ENCODE assay signal across 11 cellular contexts in the genomic region with DNA sequence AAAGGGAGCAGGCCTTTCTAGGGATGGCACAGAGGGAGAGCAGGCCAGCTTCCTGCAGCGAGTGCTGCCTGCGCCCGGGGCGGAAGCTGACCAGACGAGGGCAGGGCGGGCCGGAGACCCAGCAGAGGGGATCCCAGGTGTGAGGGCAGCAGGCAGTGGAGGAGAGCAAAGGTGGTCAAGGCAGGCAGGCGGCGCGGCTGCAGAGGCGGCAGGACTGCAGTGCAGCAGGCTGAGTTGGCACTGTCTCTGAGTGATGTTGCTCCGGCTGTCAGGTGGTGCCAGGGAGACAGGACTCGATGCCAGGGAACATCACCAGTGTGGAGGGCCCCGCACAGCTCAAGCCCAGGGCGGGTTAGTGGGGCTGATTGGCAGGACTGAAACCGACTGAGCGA. TPM values are rescaled to one million over a fixed set of nuclear protein-coding genes. Genes with fewer than 3 reads are reported as not detected.
DNase-seq lines count a peak whose midpoint lies in the region; ATAC-seq, FAIRE-seq and TF ChIP-seq lines count a peak whose summit lies in the region.
"Had no signal": no experiment of that assay in that cellular context is flagged by ENCODE, and none has a peak within 500 bp of the region (broad histone marks: within the 10 kb centered on the region; RNA-seq: fewer than 3 reads in every experiment).

No MANE protein-coding gene starts in this region.

- DNase-seq in right lobe of liver (peak in 2 of 3 donors; percentile 17 to 35), HepG2 (ENCODE audit: low spot score) (no peak), cerebellar cortex (ENCODE audit: low spot score) (peak; percentile 41), nephron progenitor cell (no peak), aorta (peak; percentile 52 to 73), NK-92 (lab: John Stamatoyannopoulos, UW; ENCODE audit: unreplicated experiment) (no peak), COLO829 (ENCODE audit: low spot score) (no peak)
- DNase-seq: activated T-cell treated with anti-CD3 and anti-CD28 coated beads for 4 hours, T-helper 9 cell had no signal

- no peak for TF ChIP-seq POLR2A in right lobe of liver (IDR thresholded peaks at IDR 0.05)
- TF ChIP-seq POLR2A in HepG2 (IDR thresholded peaks at IDR 0.05; ENCODE audit: insufficient read depth in 1 of 2, low read depth in 2 of 2, low read length in 2 of 2): no peak

- in situ Hi-C loops in HepG2 (cut with HindIII; ENCODE audit: extremely low pct_ligation_motif_present, low pct_unique_long_range_greater_than_20kb): loop anchor here (5.0 kb wide), 1 partner anchor 208 kb away; no protein-coding TSS in a partner anchor

- no peak overlapping the region for H3K4me2 ChIP-seq in HepG2 (ENCODE audit: low read depth, low read length)

- ATAC-seq in right lobe of liver (no peak), HepG2 (no peak), aorta (ENCODE audit: low FRiP score) (peak; percentile 16), HG03565 (IDR thresholded peaks at IDR 0.05; ENCODE audit: unreplicated experiment) (no peak)

- POLR2A ChIA-PET in HepG2 (lab: Yijun Ruan, JAX): no interaction called here

- H3K27ac Mint-ChIP-seq in nephron progenitor cell: peak overlapping the region; percentile 77

- no peak for TF ChIP-seq RAD21 in HepG2 (CRISPR knock-in tag; IDR thresholded peaks at IDR 0.05)

- no peaks in the 10 kb centered on the region for H3K36me3 Mint-ChIP-seq in nephron progenitor cell (ENCODE audit: low read depth)

- no peak overlapping the region for H3K4me3 Mint-ChIP-seq in nephron progenitor cell

- H3K27me3 Mint-ChIP-seq in nephron progenitor cell (ENCODE audit: low read depth, poor library complexity): peaks cover 3% of the 10 kb centered on the region

- H3K9me3 Mint-ChIP-seq in nephron progenitor cell: no peaks in the 10 kb centered on the region

- H3K4me3 ChIP-seq in right lobe of liver (no peak overlapping the region), HepG2 (replicated peaks in 1 of 3; ENCODE audit: insufficient read depth in 1 of 3, low read depth in 2 of 3, low read length in 3 of 3) (no peak overlapping the region), aorta (ENCODE audit: low read length in 2 of 2) (no peak overlapping the region)

- H3K9me3 ChIP-seq in right lobe of liver (no peaks in the 10 kb centered on the region), HepG2 (ENCODE audit: low read length) (no peaks in the 10 kb centered on the region), aorta (ENCODE audit: control insufficient read depth, low read length) (no peaks in the 10 kb centered on the region)
- H3K9me3 ChIP-seq: neutrophil had no signal

- H3K4me1 ChIP-seq in right lobe of liver (no peaks in the 10 kb centered on the region), HepG2 (ENCODE audit: insufficient read depth, low read length) (peaks cover 30% of the 10 kb centered on the region), aorta (ENCODE audit: control insufficient read depth in 1 of 2, insufficient read depth in 2 of 2, low read length in 2 of 2) (peaks cover 0 to 2% of the 10 kb centered on the region in 2 donors)

- TF ChIP-seq CTCF in right lobe of liver (IDR thresholded peaks at IDR 0.05): no peak
- no peak for TF ChIP-seq CTCF in HepG2 (CRISPR knock-in tag; IDR thresholded peaks at IDR 0.05)
- no peak for TF ChIP-seq CTCF in nephron progenitor cell (IDR thresholded peaks at IDR 0.05)

- H2AFZ ChIP-seq in HepG2 (ENCODE audit: low read length): no peak overlapping the region

- H3K27me3 ChIP-seq in right lobe of liver (no peaks in the 10 kb centered on the region), HepG2 (ENCODE audit: control insufficient read depth in 1 of 2, insufficient read depth in 2 of 2, low read length in 2 of 2) (no peaks in the 10 kb centered on the region), aorta (ENCODE audit: control insufficient read depth in 1 of 2, insufficient read depth in 2 of 2, low read length in 1 of 2) (no peaks in the 10 kb centered on the region)
- H3K27me3 ChIP-seq: neutrophil had no signal

- BruUV-seq in HepG2 (replicated peaks; lab: Mats Ljungman, UMichigan): no TSS peak

- H3K9ac ChIP-seq in HepG2 (ENCODE audit: insufficient read depth, low read depth, low read length): no peak overlapping the region

- WGBS in right lobe of liver (ENCODE audit: insufficient coverage, low coverage, low lambda C conversion rate, missing lambda C conversion rate): 80% methylated on average over 9 of the region's 17 CpGs
- WGBS in HepG2 (ENCODE audit: low lambda C conversion rate): 99% methylated on average over 13 of the region's 17 CpGs
- 74 to 84% methylated on average over 17 of the region's 17 CpGs for WGBS in aorta, 2 donors

- TF ChIP-seq EP300 in HepG2 (IDR thresholded peaks at IDR 0.05; ENCODE audit: low read depth in 2 of 2, low read length in 2 of 2): no peak
- no peak for TF ChIP-seq EP300 in HepG2 (CRISPR knock-in tag; IDR thresholded peaks at IDR 0.05; ENCODE audit: borderline replicate concordance)

- no peaks in the 10 kb centered on the region for H4K20me1 ChIP-seq in HepG2 (ENCODE audit: insufficient read depth, low read length)

- intact Hi-C loops in right lobe of liver (cut with DNase I) (loop anchor here in 1 of 2 donors (10.0 kb wide), 1 partner anchor 206 kb away; no protein-coding TSS in a partner anchor), HepG2 (cut with micrococcal nuclease; ENCODE audit: unreplicated experiment) (loop anchor here (1.0 kb wide), 1 partner anchor 208 kb away; no protein-coding TSS in a partner anchor), aorta (cut with DNase I) (loop anchor here in 1 of 2 donors (10.0 kb wide), 1 partner anchor 504 kb away; no protein-coding TSS in a partner anchor)

- H3K27ac ChIP-seq in right lobe of liver: no peak overlapping the region
- H3K27ac ChIP-seq in HepG2 (ENCODE audit: extremely low read length, insufficient read depth, low read length): no peak overlapping the region
- no peak overlapping the region for H3K27ac ChIP-seq in aorta (ENCODE audit: low read depth in 1 of 2, low read length in 2 of 2)
- H3K27ac ChIP-seq: neutrophil had no signal

- no peaks in the 10 kb centered on the region for H3K79me2 ChIP-seq in HepG2 (ENCODE audit: insufficient read depth, low read length)

- peaks cover 45% of the 10 kb centered on the region for H3K4me1 Mint-ChIP-seq in nephron progenitor cell

- no peaks in the 10 kb centered on the region for H3K36me3 ChIP-seq in right lobe of liver
- 0 out of 5 replicates have a peak, but pooled peaks cover 0 to 2% of the 10 kb centered on the region in 2 experiments for H3K36me3 ChIP-seq in HepG2 (replicated peaks in 1 of 2; ENCODE audit: control insufficient read depth in 1 of 2, insufficient read depth in 2 of 2, low read length in 2 of 2)
- H3K36me3 ChIP-seq in aorta (ENCODE audit: control insufficient read depth in 1 of 2, insufficient read depth in 2 of 2, low read length in 1 of 2): no peaks in the 10 kb centered on the region
- H3K36me3 ChIP-seq: neutrophil had no signal

- no peak for FAIRE-seq in HepG2 (lab: Jason Lieb, UNC)

- CTCF ChIA-PET in HepG2 (lab: Yijun Ruan, JAX; ENCODE audit: low intra/inter-chr PET ratio, low total read pairs): interaction anchor here (0.7 kb wide), 1 partner anchor 208 kb away, joined by 3 read pairs; no protein-coding TSS in a partner anchor

TF ChIP-seq in HepG2, 621 proteins besides CTCF, POLR2A, EP300 and RAD21 (continues in another document):
- TF ChIP-seq, protein P1, sequence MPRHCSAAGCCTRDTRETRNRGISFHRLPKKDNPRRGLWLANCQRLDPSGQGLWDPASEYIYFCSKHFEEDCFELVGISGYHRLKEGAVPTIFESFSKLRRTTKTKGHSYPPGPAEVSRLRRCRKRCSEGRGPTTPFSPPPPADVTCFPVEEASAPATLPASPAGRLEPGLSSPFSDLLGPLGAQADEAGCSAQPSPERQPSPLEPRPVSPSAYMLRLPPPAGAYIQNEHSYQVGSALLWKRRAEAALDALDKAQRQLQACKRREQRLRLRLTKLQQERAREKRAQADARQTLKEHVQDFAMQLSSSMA (CRISPR knock-in tag; IDR thresholded peaks at IDR 0.05): no peak
- TF ChIP-seq ZNF382 (CRISPR knock-in tag; IDR thresholded peaks at IDR 0.05; ENCODE audit: borderline replicate concordance) (no peak), CC2D1A (CRISPR knock-in tag; IDR thresholded peaks at IDR 0.05) (no peak)
- TF ChIP-seq, protein P2, sequence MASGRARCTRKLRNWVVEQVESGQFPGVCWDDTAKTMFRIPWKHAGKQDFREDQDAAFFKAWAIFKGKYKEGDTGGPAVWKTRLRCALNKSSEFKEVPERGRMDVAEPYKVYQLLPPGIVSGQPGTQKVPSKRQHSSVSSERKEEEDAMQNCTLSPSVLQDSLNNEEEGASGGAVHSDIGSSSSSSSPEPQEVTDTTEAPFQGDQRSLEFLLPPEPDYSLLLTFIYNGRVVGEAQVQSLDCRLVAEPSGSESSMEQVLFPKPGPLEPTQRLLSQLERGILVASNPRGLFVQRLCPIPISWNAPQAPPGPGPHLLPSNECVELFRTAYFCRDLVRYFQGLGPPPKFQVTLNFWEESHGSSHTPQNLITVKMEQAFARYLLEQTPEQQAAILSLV (CRISPR knock-in tag; IDR thresholded peaks at IDR 0.05; ENCODE audit: borderline replicate concordance): no peak

RNA-seq across cellular contexts. Expression of a gene that starts 22.3 kb away (rescaled TPM):
- total RNA-seq in right lobe of liver (1 to 10 TPM; 2.0 to 8.7 (median 5.6) TPM), HepG2 (2016; rRNA removed; fragmentation: Illumina TruSeq; extraction: Trizol) (8.5 and 16.6 TPM in 2 replicates), aorta (10 to 100 TPM; 28.7 to 51.3 TPM)
- total RNA-seq in HepG2 (2016; cell fraction: cytosol; rRNA removed; fragmentation: Illumina TruSeq; extraction: Trizol; ENCODE audit: low read depth): 1.1 TPM in 2 replicates
- 7.0 and 17.7 TPM in 2 replicates for total RNA-seq in HepG2 (2016; cell fraction: insoluble cytoplasmic fraction; rRNA removed; fragmentation: Illumina TruSeq; extraction: Trizol)
- 4.5 and 5.2 TPM in 2 replicates for total RNA-seq in HepG2 (2016; cell fraction: membrane; rRNA removed; fragmentation: Illumina TruSeq; extraction: Trizol)
- total RNA-seq in HepG2 (2016; cell fraction: nucleus; rRNA removed; fragmentation: Illumina TruSeq; extraction: Trizol): 21.4 and 25.4 TPM in 2 replicates
- polyA plus RNA-seq in HepG2 (2011; rRNA removed) (18.2 and 29.9 TPM in 2 replicates), aorta (10 to 100 TPM in 1 of 2 donors, 1 to 10 TPM in 1; 6.0 to 13.9 TPM)
- 11.5 and 17.1 TPM in 2 replicates for polyA plus RNA-seq in HepG2 (2011; cell fraction: cytosol; rRNA removed)
- 87.4 and 104 TPM in 2 replicates for polyA plus RNA-seq in HepG2 (2011; cell fraction: nucleus; rRNA removed)
- 12.1 and 17.5 TPM in 2 replicates for polyA plus RNA-seq in HepG2 (2012)
- polyA plus RNA-seq in HepG2 (2016; cell fraction: cytosol; fragmentation: Illumina TruSeq; extraction: Trizol; ENCODE audit: low read depth): 0.60 and 0.61 TPM in 2 replicates
- polyA plus RNA-seq in HepG2 (2016; cell fraction: insoluble cytoplasmic fraction; fragmentation: Illumina TruSeq; extraction: Trizol; ENCODE audit: low read depth): 4.2 and 7.1 TPM in 2 replicates
- 1.3 and 3.0 TPM in 2 replicates for polyA plus RNA-seq in HepG2 (2016; cell fraction: membrane; fragmentation: Illumina TruSeq; extraction: Trizol; ENCODE audit: low read depth)
- 40.0 and 50.7 TPM in 2 replicates for polyA plus RNA-seq in HepG2 (2016; cell fraction: nucleus; fragmentation: Illumina TruSeq; extraction: Trizol; ENCODE audit: insufficient read depth, low read depth)
- 45.3 and 67.9 TPM in 2 replicates for polyA minus RNA-seq in HepG2 (2011; rRNA and poly(A)+ RNA removed; ENCODE audit: low replicate concordance)
- 16.4 and 17.6 TPM in 2 replicates for polyA minus RNA-seq in HepG2 (2011; cell fraction: cytosol; rRNA and poly(A)+ RNA removed)
- 24.8 and 26.2 TPM in 2 replicates for polyA minus RNA-seq in HepG2 (2011; cell fraction: nucleus; rRNA and poly(A)+ RNA removed)

Comparison
In these comparisons a context has a peak if more than half of its experiments do, and no peak if none do; other contexts are left out.
1. DNase-seq: peak in right lobe of liver (2 of 3), cerebellar cortex (single experiment) and aorta (2 of 2); none in HepG2 (single experiment), nephron progenitor cell (single experiment), NK-92 (single experiment) and COLO829 (single experiment).